Comparison of ENCODE assay signal across 29 cellular contexts in the genomic region with DNA sequence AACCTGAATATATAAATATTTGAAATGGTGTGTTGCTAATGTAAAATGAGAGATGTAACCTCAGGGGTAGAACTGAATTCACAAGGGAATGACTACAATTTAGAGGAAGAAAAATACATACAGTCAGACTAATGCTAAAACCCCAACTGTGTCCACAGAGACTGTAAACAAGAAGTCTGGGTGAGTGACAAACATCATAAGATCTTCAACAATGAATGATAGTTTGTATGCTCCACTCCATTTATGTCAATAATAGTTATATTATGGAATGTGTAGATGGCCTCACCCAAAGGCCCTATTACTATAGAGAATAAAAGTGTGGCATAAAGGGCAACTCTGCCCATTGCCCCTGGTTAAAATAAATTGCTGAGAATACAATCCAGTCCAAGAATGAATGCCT.
"Had no signal": no experiment of that assay in that cellular context is flagged by ENCODE, and none has a peak within 500 bp of the region (broad histone marks: within the 10 kb centered on the region; RNA-seq: fewer than 3 reads in every experiment).

No MANE protein-coding gene starts in this region.

- H3K9me3 ChIP-seq: ovary, psoas muscle, right lobe of liver, sigmoid colon, stomach, thoracic aorta, thyroid gland, tibial nerve, upper lobe of left lung, vagina had no signal

- H3K4me3 Mint-ChIP-seq: naive thymus-derived CD8-positive, alpha-beta T cell; natural killer cell treated with Interleukin-12 subunit alpha and Interleukin-12 subunit beta and Interleukin-15 and Interleukin-18, amount 100 ng/mL, for 72 hours; nephron progenitor cell; neural progenitor cell; stimulated activated effector memory CD8-positive, alpha-beta T cell treated with anti-CD3 and anti-CD28 coated beads, Interleukin-12 subunit alpha, Interleukin-12 subunit beta, amount 100 ng/mL, for 72 hours; stimulated activated naive B cell treated with anti-CD40 and anti-IgM and Interleukin-4, amounts not matched to agents 10 μg/mL and 1 μg/mL and 100 μg/mL, for 72 hours; stimulated activated naive CD8-positive, alpha-beta T cell treated with anti-CD3 and anti-CD28 coated beads, Interleukin-15, Interleukin-2, amounts not matched to agents 100 ng/mL and 50 ng/mL, for 24 hours had no signal

- H3K27ac Mint-ChIP-seq: naive thymus-derived CD8-positive, alpha-beta T cell; natural killer cell treated with Interleukin-12 subunit alpha and Interleukin-12 subunit beta and Interleukin-15 and Interleukin-18, amount 100 ng/mL, for 72 hours; nephron progenitor cell; neural progenitor cell; progenitor cell of endocrine pancreas; stimulated activated effector memory CD8-positive, alpha-beta T cell treated with anti-CD3 and anti-CD28 coated beads, Interleukin-12 subunit alpha, Interleukin-12 subunit beta, amount 100 ng/mL, for 72 hours; stimulated activated naive B cell treated with anti-CD40 and anti-IgM and Interleukin-4, amounts not matched to agents 10 μg/mL and 1 μg/mL and 100 μg/mL, for 72 hours; stimulated activated naive CD8-positive, alpha-beta T cell treated with anti-CD3 and anti-CD28 coated beads, Interleukin-15, Interleukin-2, amounts not matched to agents 100 ng/mL and 50 ng/mL, for 24 hours had no signal

- H3K27ac ChIP-seq: neural progenitor cell, ovary, parathyroid adenoma, psoas muscle, right lobe of liver, sigmoid colon, stomach, thoracic aorta, thyroid gland, tibial nerve, upper lobe of left lung, vagina had no signal

- H3K4me2 ChIP-seq: neural progenitor cell had no signal

- H3K79me2 ChIP-seq: parathyroid adenoma had no signal

- H3K36me3 Mint-ChIP-seq: naive thymus-derived CD8-positive, alpha-beta T cell; natural killer cell treated with Interleukin-12 subunit alpha and Interleukin-12 subunit beta and Interleukin-15 and Interleukin-18, amount 100 ng/mL, for 72 hours; neural progenitor cell; stimulated activated effector memory CD8-positive, alpha-beta T cell treated with anti-CD3 and anti-CD28 coated beads, Interleukin-12 subunit alpha, Interleukin-12 subunit beta, amount 100 ng/mL, for 72 hours; stimulated activated naive B cell treated with anti-CD40 and anti-IgM and Interleukin-4, amounts not matched to agents 10 μg/mL and 1 μg/mL and 100 μg/mL, for 72 hours had no signal

- H3K4me1 ChIP-seq: parathyroid adenoma, psoas muscle, thyroid gland, tibial nerve, vagina had no signal

- H3K4me1 Mint-ChIP-seq: naive thymus-derived CD8-positive, alpha-beta T cell; nephron progenitor cell; stimulated activated effector memory CD8-positive, alpha-beta T cell treated with anti-CD3 and anti-CD28 coated beads, Interleukin-12 subunit alpha, Interleukin-12 subunit beta, amount 100 ng/mL, for 72 hours had no signal

- DNase-seq: naive thymus-derived CD8-positive, alpha-beta T cell; nephron progenitor cell; occipital lobe; ovary; posterior cingulate gyrus; psoas muscle; right cardiac atrium; right lobe of liver; sigmoid colon; small intestine; stimulated activated CD4-positive, alpha-beta T cell treated with anti-CD3 and anti-CD28 coated beads, Interleukin-15, amount 100 ng/mL, for 24 hours; stimulated activated CD4-positive, alpha-beta T cell treated with anti-CD3 and anti-CD28 coated beads, Interleukin-2, amount 100 ng/mL, for 24 hours; stimulated activated CD4-positive, alpha-beta T cell treated with anti-CD3 and anti-CD28 coated beads, Interleukin-2, amount 100 ng/mL, for 48 hours; stimulated activated CD4-positive, alpha-beta T cell treated with anti-CD3 and anti-CD28 coated beads, Interleukin-4, amount 100 ng/mL, for 24 hours; stimulated activated naive B cell treated with anti-CD40 and anti-IgM and Interleukin-4, amounts not matched to agents 10 μg/mL and 1 μg/mL and 100 μg/mL, for 72 hours; stimulated activated naive CD4-positive, alpha-beta T cell treated with Interleukin-2 at 50 U/mL for 16 hours; stomach; thyroid gland; trophoblast cell; upper lobe of left lung had no signal

- H3K4me3 ChIP-seq: neural progenitor cell, ovary, psoas muscle, right lobe of liver, sigmoid colon, stomach, thoracic aorta, thyroid gland, tibial nerve, upper lobe of left lung, vagina had no signal

- H2AFZ ChIP-seq: neural progenitor cell, parathyroid adenoma had no signal

- H3K9ac ChIP-seq: neural progenitor cell, parathyroid adenoma had no signal

- ATAC-seq: naive thymus-derived CD8-positive, alpha-beta T cell; natural killer cell treated with Interleukin-12 subunit alpha and Interleukin-12 subunit beta and Interleukin-15 and Interleukin-18, amount 100 ng/mL, for 72 hours; psoas muscle; right cardiac atrium; right lobe of liver; stimulated activated effector memory CD8-positive, alpha-beta T cell treated with anti-CD3 and anti-CD28 coated beads, Interleukin-12 subunit alpha, Interleukin-12 subunit beta, amount 100 ng/mL, for 72 hours; stimulated activated naive B cell treated with anti-CD40 and anti-IgM and Interleukin-4, amounts not matched to agents 10 μg/mL and 1 μg/mL and 100 μg/mL, for 72 hours had no signal

- H3K9me3 Mint-ChIP-seq: naive thymus-derived CD8-positive, alpha-beta T cell; natural killer cell treated with Interleukin-12 subunit alpha and Interleukin-12 subunit beta and Interleukin-15 and Interleukin-18, amount 100 ng/mL, for 72 hours; nephron progenitor cell; neural progenitor cell; stimulated activated effector memory CD8-positive, alpha-beta T cell treated with anti-CD3 and anti-CD28 coated beads, Interleukin-12 subunit alpha, Interleukin-12 subunit beta, amount 100 ng/mL, for 72 hours; stimulated activated naive B cell treated with anti-CD40 and anti-IgM and Interleukin-4, amounts not matched to agents 10 μg/mL and 1 μg/mL and 100 μg/mL, for 72 hours; stimulated activated naive CD8-positive, alpha-beta T cell treated with anti-CD3 and anti-CD28 coated beads, Interleukin-15, Interleukin-2, amounts not matched to agents 100 ng/mL and 50 ng/mL, for 24 hours had no signal

- H3K27me3 Mint-ChIP-seq: progenitor cell of endocrine pancreas; stimulated activated naive B cell treated with anti-CD40 and anti-IgM and Interleukin-4, amounts not matched to agents 10 μg/mL and 1 μg/mL and 100 μg/mL, for 72 hours had no signal

- H3K36me3 ChIP-seq: neural progenitor cell, ovary, right lobe of liver, sigmoid colon, stomach, thoracic aorta, thyroid gland, tibial nerve, upper lobe of left lung, vagina had no signal

- H3K27me3 ChIP-seq: neural progenitor cell, ovary, right lobe of liver, sigmoid colon, stomach, thyroid gland, tibial nerve, upper lobe of left lung, vagina had no signal
